Comparison of ENCODE assay signal across 21 cellular contexts in the genomic region with DNA sequence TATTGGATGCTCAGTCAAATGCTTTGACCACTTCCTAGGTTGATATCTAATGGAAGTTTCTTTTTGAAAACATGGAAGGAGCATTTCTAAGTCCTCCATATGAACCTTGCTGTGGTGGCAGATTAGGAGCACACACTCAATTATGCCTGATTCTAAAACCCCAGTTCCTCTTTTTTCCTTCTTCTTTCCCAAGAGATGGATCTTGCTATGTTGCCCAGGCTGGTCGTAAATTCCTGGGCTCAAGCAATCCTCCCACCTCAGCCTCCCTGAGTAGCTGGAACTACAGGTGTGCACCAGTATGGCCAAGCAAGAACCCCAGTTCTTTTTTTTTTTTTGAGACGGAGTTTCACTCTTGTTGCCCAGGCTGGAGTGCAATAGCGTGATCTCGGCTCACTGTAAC. TPM values are rescaled to one million over a fixed set of nuclear protein-coding genes. Genes with fewer than 3 reads are reported as not detected.
"Had no signal": no experiment of that assay in that cellular context is flagged by ENCODE, and none has a peak within 500 bp of the region (broad histone marks: within the 10 kb centered on the region; RNA-seq: fewer than 3 reads in every experiment).

No MANE protein-coding gene starts in this region.

- H3K4me3 Mint-ChIP-seq: activated CD4-positive, alpha-beta memory T cell treated with anti-CD3 and anti-CD28 coated beads for 36 hours; activated T-helper 1 cell treated with anti-CD3 and anti-CD28 coated beads, Interleukin-12 subunit alpha, Interleukin-12 subunit beta, Interleukin-2, Interleukin-4 antibody, amounts not matched to agents 30 ng/mL and 10 ng/mL and 1 ng/mL, durations not matched to agents 14 hours and 24 hours and 36 hours; neural crest cell had no signal

- H3K27me3 ChIP-seq: body of pancreas, colonic mucosa had no signal

- ATAC-seq: activated naive CD4-positive, alpha-beta T cell treated with anti-CD3 and anti-CD28 coated beads, Interleukin-2, amount 50 U/mL, for 72 hours; body of pancreas; stimulated activated naive CD8-positive, alpha-beta T cell treated with anti-CD3 and anti-CD28 coated beads, Interleukin-15, Interleukin-2, amounts not matched to agents 100 U/mL and 50 U/mL, for 24 hours had no signal

- H3K27ac Mint-ChIP-seq: activated CD4-positive, alpha-beta memory T cell treated with anti-CD3 and anti-CD28 coated beads for 36 hours; activated T-helper 1 cell treated with anti-CD3 and anti-CD28 coated beads, Interleukin-12 subunit alpha, Interleukin-12 subunit beta, Interleukin-2, Interleukin-4 antibody, amounts not matched to agents 30 ng/mL and 10 ng/mL and 1 ng/mL, durations not matched to agents 14 hours and 24 hours and 36 hours had no signal

- H3K4me1 ChIP-seq: colonic mucosa had no signal

- H3K27ac ChIP-seq: body of pancreas, colonic mucosa, WERI-Rb-1 had no signal

- H3K27me3 Mint-ChIP-seq: activated CD4-positive, alpha-beta memory T cell treated with anti-CD3 and anti-CD28 coated beads for 36 hours; naive B cell had no signal

- H3K9me3 ChIP-seq: body of pancreas, colonic mucosa had no signal

- H3K36me3 Mint-ChIP-seq: activated CD4-positive, alpha-beta memory T cell treated with anti-CD3 and anti-CD28 coated beads for 36 hours; activated naive CD4-positive, alpha-beta T cell treated with anti-CD3 and anti-CD28 coated beads, Interleukin-2, amount 50 U/mL, for 72 hours had no signal

- H3K9me3 Mint-ChIP-seq: activated CD4-positive, alpha-beta memory T cell treated with anti-CD3 and anti-CD28 coated beads for 36 hours; activated naive CD4-positive, alpha-beta T cell treated with anti-CD3 and anti-CD28 coated beads, Interleukin-2, amount 50 U/mL, for 72 hours; activated T-helper 1 cell treated with anti-CD3 and anti-CD28 coated beads, Interleukin-12 subunit alpha, Interleukin-12 subunit beta, Interleukin-2, Interleukin-4 antibody, amounts not matched to agents 30 ng/mL and 10 ng/mL and 1 ng/mL, durations not matched to agents 14 hours and 24 hours and 36 hours; neural crest cell had no signal

- H3K4me3 ChIP-seq: body of pancreas, colonic mucosa had no signal

- H3K36me3 ChIP-seq: colonic mucosa, WERI-Rb-1 had no signal

- DNase-seq: activated CD4-positive, alpha-beta memory T cell treated with anti-CD3 and anti-CD28 coated beads for 36 hours; activated CD4-positive, alpha-beta T cell treated with anti-CD3 and anti-CD28 coated beads for 4 hours; activated gamma-delta T cell treated with Interleukin-2 at 50 U/mL for 16 hours; activated T-cell treated with anti-CD3 and anti-CD28 coated beads for 4 hours; amniotic stem cell; body of pancreas; central memory CD4-positive, alpha-beta T cell; colonic mucosa; head of caudate nucleus; naive B cell; stimulated activated CD4-positive, alpha-beta T cell treated with anti-CD3 and anti-CD28 coated beads, Interleukin-12 subunit alpha, Interleukin-12 subunit beta, amount 100 ng/mL, for 4 hours; stimulated activated CD4-positive, alpha-beta T cell treated with anti-CD3 and anti-CD28 coated beads, Interleukin-1b, Interleukin-23, amount 100 ng/mL, for 48 hours; stimulated activated CD8-positive, alpha-beta memory T cell treated with anti-CD3 and anti-CD28 coated beads, Interleukin-4, amount 100 ng/mL, for 48 hours; stimulated activated naive CD8-positive, alpha-beta T cell treated with anti-CD3 and anti-CD28 coated beads, Interleukin-15, Interleukin-2, amounts not matched to agents 100 U/mL and 50 U/mL, for 24 hours; SW 1271; T-helper 2 cell; trophoblast cell; WERI-Rb-1 had no signal

RNA-seq across cellular contexts. Expression of gene LYVE1, which starts 3.0 kb away (rescaled TPM):
- total RNA-seq: activated CD4-positive, alpha-beta memory T cell treated with anti-CD3 and anti-CD28 coated beads for 36 hours; activated naive CD4-positive, alpha-beta T cell treated with anti-CD3 and anti-CD28 coated beads, Interleukin-2, amount 50 U/mL, for 72 hours; activated T-helper 1 cell treated with anti-CD3 and anti-CD28 coated beads, Interleukin-12 subunit alpha, Interleukin-12 subunit beta, Interleukin-2, Interleukin-4 antibody, amounts not matched to agents 30 ng/mL and 10 ng/mL and 1 ng/mL, durations not matched to agents 14 hours and 24 hours and 36 hours had no signal
